In the genomic region with DNA sequence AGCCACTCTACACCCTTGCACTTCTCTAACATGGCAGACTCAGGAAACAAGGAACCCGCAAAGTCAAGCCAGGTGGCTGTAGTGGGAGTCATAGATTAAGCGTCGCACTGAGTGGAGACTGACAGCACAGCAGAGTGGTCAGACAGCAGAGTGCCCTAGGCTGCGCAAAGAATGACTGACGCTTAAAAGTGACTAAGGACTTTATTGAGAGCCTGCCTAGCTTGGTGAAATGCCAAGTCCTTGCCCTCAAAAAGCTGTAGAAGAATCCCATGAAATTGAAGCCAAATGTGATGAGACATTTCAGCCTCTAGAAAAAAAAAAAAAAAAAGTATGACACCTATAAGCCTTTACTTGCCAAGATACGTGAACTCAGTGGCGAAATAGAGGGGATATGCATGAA, we compare ENCODE assay signal across 24 cellular contexts. TPM values are rescaled to one million over a fixed set of nuclear protein-coding genes. Genes with fewer than 3 reads are reported as not detected.
A peak's percentile ranks its signal among the peaks of the same experiment; 100 is the strongest.
DNase-seq lines count a peak whose midpoint lies in the region; ATAC-seq and TF ChIP-seq lines count a peak whose summit lies in the region.
"Had no signal": no experiment of that assay in that cellular context is flagged by ENCODE, and none has a peak within 500 bp of the region (broad histone marks: within the 10 kb centered on the region; RNA-seq: fewer than 3 reads in every experiment).

No MANE protein-coding gene starts in this region.

- no peaks in the 10 kb centered on the region for H3K36me3 ChIP-seq in RWPE2 (ENCODE audit: low read depth)
- H3K36me3 ChIP-seq: BE2C, heart left ventricle, tibial artery had no signal

- H3K27ac ChIP-seq in RWPE2 (ENCODE audit: poor library complexity, severe bottlenecking) = peak overlapping the region; percentile 46
- H3K27ac ChIP-seq: body of pancreas, parathyroid adenoma, tibial artery had no signal

- H3K4me1 ChIP-seq in RWPE2 (ENCODE audit: insufficient read depth, poor library complexity, severe bottlenecking) = peaks cover 52% of the 10 kb centered on the region
- H3K4me1 ChIP-seq: BE2C, body of pancreas, parathyroid adenoma had no signal

- no peaks in the 10 kb centered on the region for H3K9me3 ChIP-seq in RWPE2 (ENCODE audit: severe bottlenecking)
- H3K9me3 ChIP-seq: BE2C, body of pancreas, heart left ventricle, tibial artery had no signal

- ATAC-seq in RWPE2 (ENCODE audit: low read depth) = peak; percentile 84
- ATAC-seq in esophagus mucosa = peak; percentile 92
- peak; percentile 10 for ATAC-seq in sciatic nerve
- ATAC-seq: activated T-cell treated with anti-CD3 and anti-CD28 coated beads, Interleukin-2, amount 50 U/mL, for 72 hours; body of pancreas; left colon; natural killer cell treated with Interleukin-12 subunit alpha and Interleukin-12 subunit beta and Interleukin-15 and Interleukin-18, amount 100 ng/mL, for 72 hours; right cardiac atrium; stimulated activated naive CD8-positive, alpha-beta T cell treated with anti-CD3 and anti-CD28 coated beads, Interleukin-15, amount 100 ng/mL, for 72 hours; T-cell had no signal

- TF ChIP-seq CTCF in RWPE2 (IDR thresholded peaks at IDR 0.05; ENCODE audit: poor library complexity, severe bottlenecking) = no peak

- intact Hi-C loops in sciatic nerve (cut with DNase I) = no loop called here

- H3K27me3 ChIP-seq in RWPE2 (ENCODE audit: insufficient read depth, poor library complexity, severe bottlenecking) = no peaks in the 10 kb centered on the region
- H3K27me3 ChIP-seq: BE2C, body of pancreas, heart left ventricle, tibial artery had no signal

- no peak overlapping the region for H3K4me3 ChIP-seq in RWPE2 (ENCODE audit: severe bottlenecking)
- H3K4me3 ChIP-seq: body of pancreas, heart left ventricle, tibial artery had no signal

- DNase-seq in GM04504 (ENCODE audit: low read depth) (peak; percentile 72), RWPE2 (ENCODE audit: low spot score) (peak; percentile 77), sciatic nerve (ENCODE audit: low spot score) (no peak), NCI-H1105 (lab: John Stamatoyannopoulos, UW) (no peak), HuH-7 (ENCODE audit: low spot score) (no peak), NCI-H1694 (lab: John Stamatoyannopoulos, UW) (no peak)
- DNase-seq: activated CD4-positive, alpha-beta T cell treated with anti-CD3 and anti-CD28 coated beads for 4 hours; activated T-cell treated with anti-CD3 and anti-CD28 coated beads, Interleukin-2, amount 50 U/mL, for 72 hours; BE2C; body of pancreas; left colon; midbrain; MV-4-11; NCI-H187; NCI-H748 treated with DMSO at 0.1 percent for 48 hours; right cardiac atrium; SHP77; stimulated activated naive CD8-positive, alpha-beta T cell treated with anti-CD3 and anti-CD28 coated beads, Interleukin-15, amount 100 ng/mL, for 72 hours; T-cell; tibial artery had no signal

RNA-seq across cellular contexts. Expression of a gene that starts 30.2 kb away (rescaled TPM):
- 5.3 TPM for total RNA-seq in esophagus mucosa
- total RNA-seq in sciatic nerve = 10.1 TPM

Comparison
In these comparisons a context has a peak if more than half of its experiments do, and no peak if none do; other contexts are left out.
1. DNase-seq: peak in GM04504 (single experiment) and RWPE2 (single experiment); none in sciatic nerve (single experiment), NCI-H1105 (single experiment), HuH-7 (single experiment) and NCI-H1694 (single experiment).
2. ATAC-seq: peak in every context shown above with its lines; median percentile 92 in esophagus mucosa; 84 in RWPE2; 10 in sciatic nerve.